In the genomic region with DNA sequence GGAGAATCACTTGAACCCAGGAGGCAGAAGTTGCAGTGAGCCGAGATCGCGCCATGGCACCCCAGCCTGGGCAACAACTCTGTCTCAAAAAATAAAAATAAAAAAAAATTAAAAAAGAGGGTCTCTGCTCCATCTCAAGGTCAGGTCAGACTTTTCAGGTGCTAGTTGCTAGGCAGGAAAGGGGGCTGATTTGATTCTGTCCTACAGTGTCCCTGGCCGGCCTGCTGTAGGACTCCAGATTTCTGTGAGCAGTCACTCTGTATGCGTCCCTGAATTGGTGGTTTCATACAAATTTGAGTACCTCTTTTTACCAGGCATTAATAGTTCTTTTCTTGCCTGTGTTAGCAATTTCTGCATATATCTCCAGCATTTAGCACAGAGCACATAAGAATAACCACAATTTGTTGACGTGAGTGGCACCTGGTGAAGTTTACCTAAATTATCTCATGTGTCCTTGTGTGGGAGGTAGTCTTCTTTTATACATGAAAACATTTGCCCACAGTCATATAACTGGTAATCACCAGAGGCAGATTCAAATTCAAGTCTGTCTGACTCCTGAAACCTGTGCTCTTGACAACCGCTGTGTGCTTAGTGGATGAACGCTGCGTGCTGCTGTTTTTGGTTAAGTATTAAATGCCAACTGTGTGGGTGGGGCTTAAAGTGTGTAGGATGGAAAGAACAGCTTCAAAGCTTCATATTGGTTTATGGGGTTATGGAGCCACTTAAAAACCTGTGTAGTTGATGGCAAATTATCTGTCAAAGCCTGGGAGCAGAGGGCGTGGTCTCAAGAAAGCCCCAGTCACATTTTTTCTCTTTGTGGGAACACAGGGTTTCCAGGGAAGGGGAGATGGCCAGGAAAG, we compare ENCODE assay signal across 1 cellular context.
TF ChIP-seq lines count a peak whose summit lies in the region.

No MANE protein-coding gene starts in this region.

TF ChIP-seq in K562, 482 proteins besides CTCF, POLR2A, EP300 and RAD21:
- TF ChIP-seq KDM5B (IDR thresholded peaks at IDR 0.05; ENCODE audit: insufficient replicate concordance, low read depth, low read length) (peak; percentile 7), ZNF830 (CRISPR knock-in tag; IDR thresholded peaks at IDR 0.05) (no peak), ZSCAN32 (CRISPR knock-in tag; IDR thresholded peaks at IDR 0.05) (no peak), ZNF12 (CRISPR knock-in tag; IDR thresholded peaks at IDR 0.05) (no peak), SMARCE1 (IDR thresholded peaks at IDR 0.05) (no peak), TEAD2 (tag; IDR thresholded peaks at IDR 0.05) (no peak), ZNF217 (CRISPR knock-in tag; IDR thresholded peaks at IDR 0.05) (no peak), MAFK (IDR thresholded peaks at IDR 0.05; ENCODE audit: low read length) (no peak), KHSRP (IDR thresholded peaks at IDR 0.05) (no peak), CTBP1 (IDR thresholded peaks at IDR 0.05; ENCODE audit: borderline replicate concordance) (no peak), NFRKB (IDR thresholded peaks at IDR 0.05; ENCODE audit: low read depth) (no peak), SMAD4 (CRISPR knock-in tag; conservative IDR thresholded peaks at IDR 0.05) (no peak), ETV6 (IDR thresholded peaks at IDR 0.05; ENCODE audit: borderline replicate concordance in 1 of 2, low read depth in 2 of 2, low read length in 1 of 2) (no peak), ETV6 (CRISPR knock-in tag; IDR thresholded peaks at IDR 0.05; ENCODE audit: borderline replicate concordance) (0 out of 2 replicates have a peak, but pooled peaks have one; percentile 32), RFX5 (IDR thresholded peaks at IDR 0.05; ENCODE audit: low read depth, low read length) (peak; percentile 65; the same call in 1 of the 2 replicates), ZNF76 (CRISPR knock-in tag; IDR thresholded peaks at IDR 0.05; ENCODE audit: borderline replicate concordance) (no peak), ZNF57 (CRISPR knock-in tag; IDR thresholded peaks at IDR 0.05) (no peak), LCOR (CRISPR knock-in tag; IDR thresholded peaks at IDR 0.05) (no peak), ZNF143 (CRISPR knock-in tag; IDR thresholded peaks at IDR 0.05) (no peak), EGR1 (conservative IDR thresholded peaks at IDR 0.05) (peak; percentile 22; the same call in 1 of the 2 replicates), POLR2G (IDR thresholded peaks at IDR 0.05; ENCODE audit: low read depth, low read length) (peak; percentile 40; the same call in 1 of the 2 replicates), FOXM1 (IDR thresholded peaks at IDR 0.05; ENCODE audit: low read depth) (no peak), FOXM1 (CRISPR knock-in tag; IDR thresholded peaks at IDR 0.05; ENCODE audit: low read depth) (no peak)
- TF ChIP-seq, protein P1, sequence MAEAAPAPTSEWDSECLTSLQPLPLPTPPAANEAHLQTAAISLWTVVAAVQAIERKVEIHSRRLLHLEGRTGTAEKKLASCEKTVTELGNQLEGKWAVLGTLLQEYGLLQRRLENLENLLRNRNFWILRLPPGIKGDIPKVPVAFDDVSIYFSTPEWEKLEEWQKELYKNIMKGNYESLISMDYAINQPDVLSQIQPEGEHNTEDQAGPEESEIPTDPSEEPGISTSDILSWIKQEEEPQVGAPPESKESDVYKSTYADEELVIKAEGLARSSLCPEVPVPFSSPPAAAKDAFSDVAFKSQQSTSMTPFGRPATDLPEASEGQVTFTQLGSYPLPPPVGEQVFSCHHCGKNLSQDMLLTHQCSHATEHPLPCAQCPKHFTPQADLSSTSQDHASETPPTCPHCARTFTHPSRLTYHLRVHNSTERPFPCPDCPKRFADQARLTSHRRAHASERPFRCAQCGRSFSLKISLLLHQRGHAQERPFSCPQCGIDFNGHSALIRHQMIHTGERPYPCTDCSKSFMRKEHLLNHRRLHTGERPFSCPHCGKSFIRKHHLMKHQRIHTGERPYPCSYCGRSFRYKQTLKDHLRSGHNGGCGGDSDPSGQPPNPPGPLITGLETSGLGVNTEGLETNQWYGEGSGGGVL (CRISPR knock-in tag; IDR thresholded peaks at IDR 0.05): no peak
- TF ChIP-seq, protein P2, sequence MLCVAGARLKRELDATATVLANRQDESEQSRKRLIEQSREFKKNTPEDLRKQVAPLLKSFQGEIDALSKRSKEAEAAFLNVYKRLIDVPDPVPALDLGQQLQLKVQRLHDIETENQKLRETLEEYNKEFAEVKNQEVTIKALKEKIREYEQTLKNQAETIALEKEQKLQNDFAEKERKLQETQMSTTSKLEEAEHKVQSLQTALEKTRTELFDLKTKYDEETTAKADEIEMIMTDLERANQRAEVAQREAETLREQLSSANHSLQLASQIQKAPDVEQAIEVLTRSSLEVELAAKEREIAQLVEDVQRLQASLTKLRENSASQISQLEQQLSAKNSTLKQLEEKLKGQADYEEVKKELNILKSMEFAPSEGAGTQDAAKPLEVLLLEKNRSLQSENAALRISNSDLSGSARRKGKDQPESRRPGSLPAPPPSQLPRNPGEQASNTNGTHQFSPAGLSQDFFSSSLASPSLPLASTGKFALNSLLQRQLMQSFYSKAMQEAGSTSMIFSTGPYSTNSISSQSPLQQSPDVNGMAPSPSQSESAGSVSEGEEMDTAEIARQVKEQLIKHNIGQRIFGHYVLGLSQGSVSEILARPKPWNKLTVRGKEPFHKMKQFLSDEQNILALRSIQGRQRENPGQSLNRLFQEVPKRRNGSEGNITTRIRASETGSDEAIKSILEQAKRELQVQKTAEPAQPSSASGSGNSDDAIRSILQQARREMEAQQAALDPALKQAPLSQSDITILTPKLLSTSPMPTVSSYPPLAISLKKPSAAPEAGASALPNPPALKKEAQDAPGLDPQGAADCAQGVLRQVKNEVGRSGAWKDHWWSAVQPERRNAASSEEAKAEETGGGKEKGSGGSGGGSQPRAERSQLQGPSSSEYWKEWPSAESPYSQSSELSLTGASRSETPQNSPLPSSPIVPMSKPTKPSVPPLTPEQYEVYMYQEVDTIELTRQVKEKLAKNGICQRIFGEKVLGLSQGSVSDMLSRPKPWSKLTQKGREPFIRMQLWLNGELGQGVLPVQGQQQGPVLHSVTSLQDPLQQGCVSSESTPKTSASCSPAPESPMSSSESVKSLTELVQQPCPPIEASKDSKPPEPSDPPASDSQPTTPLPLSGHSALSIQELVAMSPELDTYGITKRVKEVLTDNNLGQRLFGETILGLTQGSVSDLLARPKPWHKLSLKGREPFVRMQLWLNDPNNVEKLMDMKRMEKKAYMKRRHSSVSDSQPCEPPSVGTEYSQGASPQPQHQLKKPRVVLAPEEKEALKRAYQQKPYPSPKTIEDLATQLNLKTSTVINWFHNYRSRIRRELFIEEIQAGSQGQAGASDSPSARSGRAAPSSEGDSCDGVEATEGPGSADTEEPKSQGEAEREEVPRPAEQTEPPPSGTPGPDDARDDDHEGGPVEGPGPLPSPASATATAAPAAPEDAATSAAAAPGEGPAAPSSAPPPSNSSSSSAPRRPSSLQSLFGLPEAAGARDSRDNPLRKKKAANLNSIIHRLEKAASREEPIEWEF (CRISPR knock-in tag; IDR thresholded peaks at IDR 0.05): no peak
- TF ChIP-seq, protein P3, sequence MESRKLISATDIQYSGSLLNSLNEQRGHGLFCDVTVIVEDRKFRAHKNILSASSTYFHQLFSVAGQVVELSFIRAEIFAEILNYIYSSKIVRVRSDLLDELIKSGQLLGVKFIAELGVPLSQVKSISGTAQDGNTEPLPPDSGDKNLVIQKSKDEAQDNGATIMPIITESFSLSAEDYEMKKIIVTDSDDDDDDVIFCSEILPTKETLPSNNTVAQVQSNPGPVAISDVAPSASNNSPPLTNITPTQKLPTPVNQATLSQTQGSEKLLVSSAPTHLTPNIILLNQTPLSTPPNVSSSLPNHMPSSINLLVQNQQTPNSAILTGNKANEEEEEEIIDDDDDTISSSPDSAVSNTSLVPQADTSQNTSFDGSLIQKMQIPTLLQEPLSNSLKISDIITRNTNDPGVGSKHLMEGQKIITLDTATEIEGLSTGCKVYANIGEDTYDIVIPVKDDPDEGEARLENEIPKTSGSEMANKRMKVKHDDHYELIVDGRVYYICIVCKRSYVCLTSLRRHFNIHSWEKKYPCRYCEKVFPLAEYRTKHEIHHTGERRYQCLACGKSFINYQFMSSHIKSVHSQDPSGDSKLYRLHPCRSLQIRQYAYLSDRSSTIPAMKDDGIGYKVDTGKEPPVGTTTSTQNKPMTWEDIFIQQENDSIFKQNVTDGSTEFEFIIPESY (CRISPR knock-in tag; IDR thresholded peaks at IDR 0.05): no peak
- TF ChIP-seq, protein P4, sequence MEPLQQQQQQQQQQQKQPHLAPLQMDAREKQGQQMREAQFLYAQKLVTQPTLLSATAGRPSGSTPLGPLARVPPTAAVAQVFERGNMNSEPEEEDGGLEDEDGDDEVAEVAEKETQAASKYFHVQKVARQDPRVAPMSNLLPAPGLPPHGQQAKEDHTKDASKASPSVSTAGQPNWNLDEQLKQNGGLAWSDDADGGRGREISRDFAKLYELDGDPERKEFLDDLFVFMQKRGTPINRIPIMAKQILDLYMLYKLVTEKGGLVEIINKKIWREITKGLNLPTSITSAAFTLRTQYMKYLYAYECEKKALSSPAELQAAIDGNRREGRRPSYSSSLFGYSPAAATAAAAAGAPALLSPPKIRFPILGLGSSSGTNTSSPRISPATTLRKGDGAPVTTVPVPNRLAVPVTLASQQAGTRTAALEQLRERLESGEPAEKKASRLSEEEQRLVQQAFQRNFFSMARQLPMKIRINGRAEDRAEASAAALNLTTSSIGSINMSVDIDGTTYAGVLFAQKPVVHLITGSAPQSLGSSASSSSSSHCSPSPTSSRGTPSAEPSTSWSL (CRISPR knock-in tag; IDR thresholded peaks at IDR 0.05; ENCODE audit: borderline replicate concordance): no peak
- TF ChIP-seq, protein P5, sequence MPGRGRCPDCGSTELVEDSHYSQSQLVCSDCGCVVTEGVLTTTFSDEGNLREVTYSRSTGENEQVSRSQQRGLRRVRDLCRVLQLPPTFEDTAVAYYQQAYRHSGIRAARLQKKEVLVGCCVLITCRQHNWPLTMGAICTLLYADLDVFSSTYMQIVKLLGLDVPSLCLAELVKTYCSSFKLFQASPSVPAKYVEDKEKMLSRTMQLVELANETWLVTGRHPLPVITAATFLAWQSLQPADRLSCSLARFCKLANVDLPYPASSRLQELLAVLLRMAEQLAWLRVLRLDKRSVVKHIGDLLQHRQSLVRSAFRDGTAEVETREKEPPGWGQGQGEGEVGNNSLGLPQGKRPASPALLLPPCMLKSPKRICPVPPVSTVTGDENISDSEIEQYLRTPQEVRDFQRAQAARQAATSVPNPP (IDR thresholded peaks at IDR 0.05; ENCODE audit: borderline replicate concordance, insufficient read depth, insufficient read length): no peak
- TF ChIP-seq, protein P6, sequence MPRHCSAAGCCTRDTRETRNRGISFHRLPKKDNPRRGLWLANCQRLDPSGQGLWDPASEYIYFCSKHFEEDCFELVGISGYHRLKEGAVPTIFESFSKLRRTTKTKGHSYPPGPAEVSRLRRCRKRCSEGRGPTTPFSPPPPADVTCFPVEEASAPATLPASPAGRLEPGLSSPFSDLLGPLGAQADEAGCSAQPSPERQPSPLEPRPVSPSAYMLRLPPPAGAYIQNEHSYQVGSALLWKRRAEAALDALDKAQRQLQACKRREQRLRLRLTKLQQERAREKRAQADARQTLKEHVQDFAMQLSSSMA (CRISPR knock-in tag; IDR thresholded peaks at IDR 0.05): no peak
- TF ChIP-seq, protein P7, sequence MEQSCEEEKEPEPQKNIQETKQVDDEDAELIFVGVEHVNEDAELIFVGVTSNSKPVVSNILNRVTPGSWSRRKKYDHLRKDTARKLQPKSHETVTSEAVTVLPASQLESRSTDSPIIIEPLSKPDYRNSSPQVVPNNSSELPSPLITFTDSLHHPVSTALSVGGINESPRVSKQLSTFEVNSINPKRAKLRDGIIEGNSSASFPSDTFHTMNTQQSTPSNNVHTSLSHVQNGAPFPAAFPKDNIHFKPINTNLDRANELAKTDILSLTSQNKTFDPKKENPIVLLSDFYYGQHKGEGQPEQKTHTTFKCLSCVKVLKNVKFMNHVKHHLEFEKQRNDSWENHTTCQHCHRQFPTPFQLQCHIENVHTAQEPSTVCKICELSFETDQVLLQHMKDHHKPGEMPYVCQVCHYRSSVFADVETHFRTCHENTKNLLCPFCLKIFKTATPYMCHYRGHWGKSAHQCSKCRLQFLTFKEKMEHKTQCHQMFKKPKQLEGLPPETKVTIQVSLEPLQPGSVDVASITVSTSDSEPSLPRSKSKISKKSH (CRISPR knock-in tag; IDR thresholded peaks at IDR 0.05): no peak
